Comparison of ENCODE assay signal across 24 cellular contexts in the genomic region with DNA sequence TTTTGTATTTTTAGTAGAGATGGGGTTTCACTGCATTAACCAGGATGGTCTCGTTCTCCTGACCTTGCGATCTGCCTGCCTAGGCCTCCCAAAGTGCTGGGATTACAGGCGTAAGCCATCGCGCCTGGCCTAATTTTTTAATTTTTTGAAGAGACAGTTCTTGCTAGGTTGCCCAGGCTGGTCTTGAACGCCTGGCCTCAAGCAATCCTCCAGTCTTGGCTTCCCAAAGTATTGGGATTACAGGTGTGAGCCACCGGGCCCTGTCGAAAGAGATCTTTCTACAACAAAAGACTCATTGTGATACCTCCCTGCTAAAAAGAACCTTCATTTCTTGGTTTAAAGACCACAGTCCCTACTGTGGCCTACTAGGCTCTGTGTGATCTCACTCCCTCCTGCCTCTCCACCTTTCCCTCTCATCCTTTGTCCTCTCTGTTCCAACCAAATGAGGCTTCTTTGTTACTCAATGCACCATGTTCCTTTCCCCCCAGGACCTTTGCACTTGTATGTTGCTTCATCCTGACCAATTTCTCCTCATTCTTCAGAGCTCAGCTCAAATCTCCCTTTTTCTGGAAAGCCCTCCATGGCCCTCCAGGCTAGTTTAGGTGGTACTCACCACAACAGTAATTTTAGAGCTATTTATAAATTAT.
DNase-seq lines count a peak whose midpoint lies in the region; ATAC-seq and TF ChIP-seq lines count a peak whose summit lies in the region.
"Had no signal": no experiment of that assay in that cellular context is flagged by ENCODE, and none has a peak within 500 bp of the region (broad histone marks: within the 10 kb centered on the region; RNA-seq: fewer than 3 reads in every experiment).

No MANE protein-coding gene starts in this region.

- H3K36me3 Mint-ChIP-seq in T-helper 2 cell treated with Interferon-gamma antibody and Interleukin-4, amounts not matched to agents 5 μg/mL and 100 μg/mL, for 36 hours (ENCODE audit: low read depth) = peaks cover 1% of the 10 kb centered on the region
- H3K36me3 Mint-ChIP-seq in central memory CD8-positive, alpha-beta T cell (ENCODE audit: insufficient read depth) = peaks cover 12% of the 10 kb centered on the region
- peaks cover 4% of the 10 kb centered on the region for H3K36me3 Mint-ChIP-seq in nephron (ENCODE audit: low read depth)

- no peaks in the 10 kb centered on the region for H3K27me3 ChIP-seq in DND-41 (ENCODE audit: insufficient read depth, low read length, poor library complexity)
- H3K27me3 ChIP-seq: breast epithelium, SJSA1, testis had no signal

- peaks cover 23% of the 10 kb centered on the region for H3K4me1 Mint-ChIP-seq in T-helper 2 cell treated with Interferon-gamma antibody and Interleukin-4, amounts not matched to agents 5 μg/mL and 100 μg/mL, for 36 hours (ENCODE audit: low read depth)
- peaks cover 33% of the 10 kb centered on the region for H3K4me1 Mint-ChIP-seq in central memory CD8-positive, alpha-beta T cell
- peaks cover 35% of the 10 kb centered on the region for H3K4me1 Mint-ChIP-seq in nephron

- no peak for DNase-seq in T-helper 2 cell treated with Interferon-gamma antibody and Interleukin-4, amounts not matched to agents 5 μg/mL and 100 μg/mL, for 36 hours (ENCODE audit: low spot score)
- DNase-seq in T-helper 2 cell (no peak), DND-41 (no peak), HUDEP-2 (lab: John Stamatoyannopoulos, UW; ENCODE audit: unreplicated experiment in 76 of 76) (no peak)
- DNase-seq in central memory CD8-positive, alpha-beta T cell (ENCODE audit: low spot score in 2 of 2) = no peak
- DNase-seq: activated CD4-positive, alpha-beta T cell treated with anti-CD3 and anti-CD28 coated beads for 1 hour; activated naive CD4-positive, alpha-beta T cell treated with anti-CD3 and anti-CD28 coated beads, Interleukin-2, amount 10 ng/mL, durations not matched to agents 7 days and 5 days; amygdala; effector CD4-positive, alpha-beta T cell; H7; KBM-7; kidney; MM.1S; NCI-H2029 treated with DMSO at 0.1 percent for 48 hours; NCI-H774; stimulated activated CD4-positive, alpha-beta T cell treated with anti-CD3 and anti-CD28 coated beads, Interleukin-15, amount 100 ng/mL, for 24 hours; stimulated activated naive CD4-positive, alpha-beta T cell; testis had no signal

- H3K4me3 Mint-ChIP-seq in T-helper 2 cell treated with Interferon-gamma antibody and Interleukin-4, amounts not matched to agents 5 μg/mL and 100 μg/mL, for 36 hours = no peak overlapping the region
- peak overlapping the region; percentile 88 for H3K4me3 Mint-ChIP-seq in central memory CD8-positive, alpha-beta T cell
- peak overlapping the region in 2 of 3 experiments; percentile 57 to 86 for H3K4me3 Mint-ChIP-seq in nephron

- no peak overlapping the region for H3K9ac ChIP-seq in DND-41 (ENCODE audit: low read depth, low read length)

- no peaks in the 10 kb centered on the region for H3K9me3 ChIP-seq in DND-41 (ENCODE audit: insufficient read depth, low read length, severe bottlenecking)
- H3K9me3 ChIP-seq: breast epithelium, SJSA1, testis had no signal

- H3K9me3 Mint-ChIP-seq in T-helper 2 cell treated with Interferon-gamma antibody and Interleukin-4, amounts not matched to agents 5 μg/mL and 100 μg/mL, for 36 hours = no peaks in the 10 kb centered on the region
- no peaks in the 10 kb centered on the region for H3K9me3 Mint-ChIP-seq in central memory CD8-positive, alpha-beta T cell
- H3K9me3 Mint-ChIP-seq in nephron = no peaks in the 10 kb centered on the region
- H3K9me3 Mint-ChIP-seq: activated naive CD4-positive, alpha-beta T cell treated with anti-CD3 and anti-CD28 coated beads, Interleukin-2, amount 10 ng/mL, durations not matched to agents 7 days and 5 days had no signal

- H3K27ac ChIP-seq in DND-41 (ENCODE audit: low read length) = no peak overlapping the region
- H3K27ac ChIP-seq: 22Rv1, SJSA1, testis had no signal

- H3K79me2 ChIP-seq in DND-41 (ENCODE audit: insufficient read depth, low read length) = peaks cover 38% of the 10 kb centered on the region

- ATAC-seq in DND-41 (ENCODE audit: insufficient read depth, low read depth) = no peak
- ATAC-seq in central memory CD8-positive, alpha-beta T cell (replicated peaks; ENCODE audit: extremely low read depth, poor library complexity, severe bottlenecking) = no peak
- ATAC-seq in HG02763 (IDR thresholded peaks at IDR 0.05; ENCODE audit: unreplicated experiment) = no peak
- no peak for ATAC-seq in GM21360 (IDR thresholded peaks at IDR 0.05; ENCODE audit: unreplicated experiment)

- H3K4me2 ChIP-seq in DND-41 (ENCODE audit: insufficient read depth, low read length) = peak overlapping the region; percentile 73; the same call in 1 of the 2 replicates

- peak overlapping the region; percentile 92 for H2AFZ ChIP-seq in DND-41 (ENCODE audit: low read depth, low read length)

- H3K36me3 ChIP-seq in DND-41 (ENCODE audit: insufficient read depth, low read length) = peaks cover 11% of the 10 kb centered on the region
- H3K36me3 ChIP-seq: breast epithelium had no signal

- H3K27me3 Mint-ChIP-seq in T-helper 2 cell treated with Interferon-gamma antibody and Interleukin-4, amounts not matched to agents 5 μg/mL and 100 μg/mL, for 36 hours (ENCODE audit: low read depth) = peaks cover 5% of the 10 kb centered on the region
- H3K27me3 Mint-ChIP-seq in central memory CD8-positive, alpha-beta T cell = no peaks in the 10 kb centered on the region
- no peaks in the 10 kb centered on the region for H3K27me3 Mint-ChIP-seq in nephron (ENCODE audit: low read depth)

- H3K4me1 ChIP-seq in DND-41 (ENCODE audit: insufficient read depth, low read length) = peaks cover 38% of the 10 kb centered on the region

- TF ChIP-seq CTCF in DND-41 (IDR thresholded peaks at IDR 0.05; ENCODE audit: borderline replicate concordance, extremely low read depth, low read length, poor library complexity, severe bottlenecking) = no peak
- TF ChIP-seq CTCF in nephron (IDR thresholded peaks at IDR 0.05; ENCODE audit: unreplicated experiment in 3 of 3) = no peak

- H3K4me3 ChIP-seq in DND-41 (ENCODE audit: low read depth in 1 of 2, low read length in 2 of 2) = no peak overlapping the region
- H3K4me3 ChIP-seq: SJSA1, testis had no signal

- no peaks in the 10 kb centered on the region for H4K20me1 ChIP-seq in DND-41 (ENCODE audit: insufficient read depth, low read length)

- peak overlapping the region; percentile 4 for H3K27ac Mint-ChIP-seq in T-helper 2 cell treated with Interferon-gamma antibody and Interleukin-4, amounts not matched to agents 5 μg/mL and 100 μg/mL, for 36 hours
- no peak overlapping the region for H3K27ac Mint-ChIP-seq in central memory CD8-positive, alpha-beta T cell (ENCODE audit: low read depth)
- peak overlapping the region in 2 of 3 experiments; percentile 30 to 72 for H3K27ac Mint-ChIP-seq in nephron
